Comparison of ENCODE assay signal across 13 cellular contexts in the genomic region with DNA sequence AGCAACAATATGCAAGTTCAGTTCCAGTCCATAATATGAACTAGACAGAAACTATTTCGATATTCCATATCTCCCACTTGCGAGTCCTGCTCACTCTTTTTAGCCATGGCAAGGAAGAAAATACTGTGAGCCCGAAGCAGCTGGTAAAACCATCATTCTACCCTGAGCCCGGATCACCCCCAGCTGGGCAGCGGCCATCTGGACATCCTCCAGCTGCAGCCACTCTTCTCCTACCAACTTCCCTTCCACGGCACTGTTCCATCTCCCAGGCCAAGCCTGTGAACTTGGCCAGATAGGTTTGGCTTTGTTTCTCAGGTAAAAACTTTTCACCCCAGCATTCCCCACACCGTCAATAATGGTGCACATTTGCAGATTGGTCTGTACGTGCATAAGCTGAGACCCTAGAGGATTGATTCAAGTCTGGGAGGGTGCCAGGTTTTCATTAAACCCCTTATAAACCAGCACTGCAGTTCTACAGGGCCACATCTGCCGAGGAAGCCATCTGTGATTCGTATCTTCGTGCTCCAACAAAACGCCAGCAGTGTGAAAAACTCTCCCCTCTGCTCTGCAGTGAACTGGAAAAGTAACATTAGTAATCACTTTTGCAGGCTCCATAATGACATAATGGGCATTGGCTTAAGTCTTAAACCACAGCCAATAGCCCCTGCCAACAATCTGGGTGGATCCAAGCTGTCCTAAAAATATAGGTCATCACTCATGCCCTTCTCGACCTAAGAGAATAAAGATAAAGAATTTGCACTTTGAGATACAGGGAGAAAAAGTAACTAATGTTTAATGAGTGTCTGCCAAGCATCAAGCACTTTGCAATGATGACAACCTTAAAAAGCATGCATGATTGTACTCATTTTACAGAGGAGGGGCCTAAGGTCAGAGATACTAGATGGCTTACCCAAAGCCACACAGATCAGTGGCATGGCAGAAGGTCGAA.
DNase-seq lines count a peak whose midpoint lies in the region; ATAC-seq, FAIRE-seq and TF ChIP-seq lines count a peak whose summit lies in the region.
"Had no signal": no experiment of that assay in that cellular context is flagged by ENCODE, and none has a peak within 500 bp of the region (broad histone marks: within the 10 kb centered on the region; RNA-seq: fewer than 3 reads in every experiment).

No MANE protein-coding gene starts in this region.

- ATAC-seq in left cardiac atrium (peak; percentile 61 to 77), HG02763 (IDR thresholded peaks at IDR 0.05; ENCODE audit: unreplicated experiment) (no peak), HG03469 (IDR thresholded peaks at IDR 0.05; ENCODE audit: unreplicated experiment) (no peak)
- ATAC-seq: natural killer cell had no signal

- peak; percentile 27 for FAIRE-seq in urothelium cell line (lab: Jason Lieb, UNC)

- peaks cover 0 to 42% (median 28%) of the 10 kb centered on the region in 4 donors for H3K4me1 ChIP-seq in tibial artery

- TF ChIP-seq CTCF in tibial artery (IDR thresholded peaks at IDR 0.05): no peak

- H3K36me3 ChIP-seq in tibial artery: no peaks in the 10 kb centered on the region

- intact Hi-C loops in left cardiac atrium (cut with DNase I) (no loop called here), tibial artery (cut with DNase I; ENCODE audit: low total_unique reads) (no loop called here)

- no peak overlapping the region for H3K27ac ChIP-seq in tibial artery

- H3K27me3 ChIP-seq in tibial artery: no peaks in the 10 kb centered on the region

- H3K9me3 ChIP-seq in tibial artery: no peaks in the 10 kb centered on the region

- DNase-seq in NCI-H748 (lab: John Stamatoyannopoulos, UW; ENCODE audit: unreplicated experiment): peak; percentile 13
- DNase-seq in NCI-H748 treated with DMSO at 0.1 percent for 48 hours (lab: John Stamatoyannopoulos, UW): no peak
- DNase-seq in RPMI8226: peak; percentile 49
- no peak for DNase-seq in left cardiac atrium
- peak; percentile 25 for DNase-seq in urothelium cell line (ENCODE audit: low spot score)
- DNase-seq in tibial artery: no peak
- DNase-seq: activated CD4-positive, alpha-beta T cell treated with anti-CD3 and anti-CD28 coated beads, Interleukin-2, amount 10 ng/mL, durations not matched to agents 24 days and 14 days; activated naive CD4-positive, alpha-beta T cell treated with anti-CD3 and anti-CD28 coated beads for 36 hours; natural killer cell; NCI-H146; stimulated activated CD4-positive, alpha-beta T cell treated with anti-CD3 and anti-CD28 coated beads, Interleukin-1b, Interleukin-23, amount 100 ng/mL, for 48 hours had no signal

- no peak overlapping the region for H3K4me3 ChIP-seq in tibial artery

Comparison
In these comparisons a context has a peak if more than half of its experiments do, and no peak if none do; other contexts are left out.
1. DNase-seq: peak in NCI-H748 (single experiment), RPMI8226 (single experiment) and urothelium cell line (single experiment); none in NCI-H748 treated with DMSO at 0.1 percent for 48 hours (single experiment), left cardiac atrium (single experiment) and tibial artery (0 of 2).
2. ATAC-seq: peak in left cardiac atrium (2 of 2); none in HG02763 (single experiment) and HG03469 (single experiment).